In the genomic region with DNA sequence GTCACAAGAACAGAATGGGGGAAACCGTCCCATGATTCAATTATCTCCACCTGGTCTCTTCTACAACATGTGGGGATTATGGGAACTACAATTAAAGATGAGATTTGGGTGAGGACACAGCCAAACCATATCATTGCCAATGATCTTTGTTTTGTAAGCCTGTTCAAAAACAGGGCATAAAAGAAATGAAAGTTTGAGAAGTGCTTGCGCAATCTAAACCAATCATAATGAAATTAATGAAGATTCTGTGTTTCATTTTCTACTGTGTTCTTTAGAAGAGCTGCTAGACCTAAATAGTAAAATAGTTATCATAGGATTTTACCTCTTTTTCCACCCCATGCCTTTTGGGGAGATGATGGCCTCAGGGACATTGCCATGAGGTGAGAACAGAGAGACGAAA, we compare ENCODE assay signal across 30 cellular contexts.
"Had no signal": no experiment of that assay in that cellular context is flagged by ENCODE, and none has a peak within 500 bp of the region (broad histone marks: within the 10 kb centered on the region; RNA-seq: fewer than 3 reads in every experiment).

No MANE protein-coding gene starts in this region.

- ATAC-seq: activated CD8-positive, alpha-beta T cell treated with anti-CD3 and anti-CD28 coated beads for 36 hours; activated naive CD4-positive, alpha-beta T cell treated with anti-CD3 and anti-CD28 coated beads, Interleukin-2, amount 50 U/mL, for 72 hours; Panc1 had no signal

- DNase-seq: activated CD4-positive, alpha-beta T cell treated with anti-CD3 and anti-CD28 coated beads, Interleukin-2, amount 10 ng/mL, durations not matched to agents 24 days and 14 days; activated CD4-positive, alpha-beta T cell treated with anti-CD3 and anti-CD28 coated beads, Interleukin-2, amount 50 U/mL, for 4 hours; activated CD8-positive, alpha-beta T cell treated with anti-CD3 and anti-CD28 coated beads for 36 hours; activated gamma-delta T cell; activated naive CD4-positive, alpha-beta T cell treated with Interleukin-2 at 50 U/mL for 16 hours; activated T-cell treated with anti-CD3 and anti-CD28 coated beads, Interleukin-2, amount 50 U/mL, for 1 hour; anterior cingulate cortex; caudate nucleus; cerebellar nuclear complex; Karpas-422; NCI-H1092; NCI-H1436 treated with DMSO at 0.1 percent for 48 hours; NCI-H1694 treated with DMSO at 0.1 percent for 48 hours; NCI-H2029; NCI-H2107; NCI-H2171; NCI-H510A; NCI-H526; NCI-H748 treated with DMSO at 0.1 percent for 48 hours; NK-92 treated with Interleukin-12 subunit alpha and Interleukin-12 subunit beta, amount 100 ng/mL, for 24 hours; SHP77; SJCRH30; T1000 had no signal

- H3K9me3 ChIP-seq: SJCRH30 had no signal

- H3K27me3 ChIP-seq: SJCRH30 had no signal

- H3K9me3 Mint-ChIP-seq: activated CD4-positive, alpha-beta T cell treated with anti-CD3 and anti-CD28 coated beads, Interleukin-2, amount 10 ng/mL, durations not matched to agents 24 days and 14 days; activated T-helper 2 cell treated with anti-CD3 and anti-CD28 coated beads, Interferon-gamma antibody, Interleukin-2, Interleukin-4, amounts not matched to agents 10 μg/mL and 5 μg/mL and 100 μg/mL, durations not matched to agents 14 hours and 24 hours and 36 hours had no signal

- H3K27ac ChIP-seq: SJCRH30, SK-N-MC had no signal

- H3K27me3 Mint-ChIP-seq: activated CD4-positive, alpha-beta T cell treated with anti-CD3 and anti-CD28 coated beads, Interleukin-2, amount 10 ng/mL, durations not matched to agents 24 days and 14 days; activated CD8-positive, alpha-beta T cell treated with anti-CD3 and anti-CD28 coated beads for 36 hours; brain had no signal

- H3K36me3 Mint-ChIP-seq: activated naive CD4-positive, alpha-beta T cell treated with anti-CD3 and anti-CD28 coated beads, Interleukin-2, amount 50 U/mL, for 72 hours had no signal

- FAIRE-seq: bronchial epithelial cell, TTC549 had no signal

- H3K4me1 ChIP-seq: SJCRH30 had no signal

- H3K4me3 ChIP-seq: SJCRH30, SK-N-MC had no signal

- H3K4me3 Mint-ChIP-seq: activated CD4-positive, alpha-beta T cell treated with anti-CD3 and anti-CD28 coated beads, Interleukin-2, amount 10 ng/mL, durations not matched to agents 24 days and 14 days; activated CD8-positive, alpha-beta T cell treated with anti-CD3 and anti-CD28 coated beads for 36 hours; brain had no signal

- H3K27ac Mint-ChIP-seq: activated CD4-positive, alpha-beta T cell treated with anti-CD3 and anti-CD28 coated beads, Interleukin-2, amount 10 ng/mL, durations not matched to agents 24 days and 14 days; activated CD8-positive, alpha-beta T cell treated with anti-CD3 and anti-CD28 coated beads for 36 hours; activated naive CD4-positive, alpha-beta T cell treated with anti-CD3 and anti-CD28 coated beads, Interleukin-2, amount 50 U/mL, for 72 hours; activated T-helper 2 cell treated with anti-CD3 and anti-CD28 coated beads, Interferon-gamma antibody, Interleukin-2, Interleukin-4, amounts not matched to agents 10 μg/mL and 5 μg/mL and 100 μg/mL, durations not matched to agents 14 hours and 24 hours and 36 hours; brain had no signal

- H3K36me3 ChIP-seq: SJCRH30 had no signal

- H3K4me1 Mint-ChIP-seq: activated CD4-positive, alpha-beta T cell treated with anti-CD3 and anti-CD28 coated beads, Interleukin-2, amount 10 ng/mL, durations not matched to agents 24 days and 14 days had no signal
